ENCODE assay signal across 19 cellular contexts in genomic region chr3:117586161-117586560, GRCh38.
"Had no signal": no experiment of that assay in that cellular context is flagged by ENCODE, and none has a peak within 500 bp of the region (broad histone marks: within the 10 kb centered on the region; RNA-seq: fewer than 3 reads in every experiment).

No MANE protein-coding gene starts in this region.

- DNase-seq: activated CD4-positive, alpha-beta memory T cell treated with anti-CD3 and anti-CD28 coated beads for 36 hours; activated CD4-positive, alpha-beta T cell treated with anti-CD3 and anti-CD28 coated beads for 36 hours; activated naive CD4-positive, alpha-beta T cell treated with Interleukin-2 at 50 U/mL for 16 hours; activated naive CD8-positive, alpha-beta T cell treated with anti-CD3 and anti-CD28 coated beads, Interleukin-2, amount 10 ng/mL, durations not matched to agents 7 days and 5 days; activated T-cell treated with anti-CD3 and anti-CD28 coated beads, Interleukin-2, amount 50 U/mL, for 1 hour; amygdala; effector CD8-positive, alpha-beta T cell; esophagus squamous epithelium; immature natural killer cell; left cardiac atrium; mesenchymal stem cell; mucosa of descending colon; naive B cell; stimulated activated CD4-positive, alpha-beta T cell treated with anti-CD3 and anti-CD28 coated beads, Interleukin-2, amount 100 ng/mL, for 24 hours; stimulated activated naive CD8-positive, alpha-beta T cell treated with anti-CD3 and anti-CD28 coated beads, Interleukin-15, Interleukin-2, amounts not matched to agents 100 U/mL and 50 U/mL, for 24 hours had no signal

- H3K4me1 Mint-ChIP-seq: activated CD4-positive, alpha-beta T cell treated with anti-CD3 and anti-CD28 coated beads for 36 hours; activated naive CD8-positive, alpha-beta T cell treated with anti-CD3 and anti-CD28 coated beads, Interleukin-2, amount 10 ng/mL, durations not matched to agents 7 days and 5 days; immature natural killer cell; naive B cell had no signal

- H3K9me3 Mint-ChIP-seq: activated naive CD8-positive, alpha-beta T cell treated with anti-CD3 and anti-CD28 coated beads, Interleukin-2, amount 10 ng/mL, durations not matched to agents 7 days and 5 days; activated T-helper 2 cell treated with anti-CD3 and anti-CD28 coated beads, Interferon-gamma antibody, Interleukin-2, Interleukin-4, amounts not matched to agents 10 μg/mL and 5 μg/mL and 100 μg/mL, durations not matched to agents 14 hours and 24 hours and 36 hours; dendritic cell treated with granulocyte-macrophage colony-stimulating factor and Interleukin-4, amounts not matched to agents 40 ng/mL and 50 ng/mL, for 4 days; naive B cell; WTC11 had no signal

- H3K36me3 Mint-ChIP-seq: activated CD4-positive, alpha-beta memory T cell treated with anti-CD3 and anti-CD28 coated beads for 36 hours; activated naive CD8-positive, alpha-beta T cell treated with anti-CD3 and anti-CD28 coated beads, Interleukin-2, amount 10 ng/mL, durations not matched to agents 7 days and 5 days; immature natural killer cell; naive B cell; WTC11 had no signal

- H3K27ac Mint-ChIP-seq: activated CD4-positive, alpha-beta memory T cell treated with anti-CD3 and anti-CD28 coated beads for 36 hours; activated CD4-positive, alpha-beta T cell treated with anti-CD3 and anti-CD28 coated beads for 36 hours; activated naive CD8-positive, alpha-beta T cell treated with anti-CD3 and anti-CD28 coated beads, Interleukin-2, amount 10 ng/mL, durations not matched to agents 7 days and 5 days; activated T-helper 2 cell treated with anti-CD3 and anti-CD28 coated beads, Interferon-gamma antibody, Interleukin-2, Interleukin-4, amounts not matched to agents 10 μg/mL and 5 μg/mL and 100 μg/mL, durations not matched to agents 14 hours and 24 hours and 36 hours; dendritic cell treated with granulocyte-macrophage colony-stimulating factor and Interleukin-4, amounts not matched to agents 40 ng/mL and 50 ng/mL, for 4 days; immature natural killer cell; naive B cell; WTC11 had no signal

- H3K4me3 Mint-ChIP-seq: activated CD4-positive, alpha-beta memory T cell treated with anti-CD3 and anti-CD28 coated beads for 36 hours; activated CD4-positive, alpha-beta T cell treated with anti-CD3 and anti-CD28 coated beads for 36 hours; activated naive CD8-positive, alpha-beta T cell treated with anti-CD3 and anti-CD28 coated beads, Interleukin-2, amount 10 ng/mL, durations not matched to agents 7 days and 5 days; dendritic cell treated with granulocyte-macrophage colony-stimulating factor and Interleukin-4, amounts not matched to agents 40 ng/mL and 50 ng/mL, for 4 days; immature natural killer cell; naive B cell; neural crest cell; WTC11 had no signal

- ATAC-seq: activated CD4-positive, alpha-beta T cell treated with anti-CD3 and anti-CD28 coated beads for 36 hours; left cardiac atrium; mucosa of descending colon; stimulated activated naive CD8-positive, alpha-beta T cell treated with anti-CD3 and anti-CD28 coated beads, Interleukin-15, Interleukin-2, amounts not matched to agents 100 U/mL and 50 U/mL, for 24 hours; WTC11 had no signal

- H3K27me3 Mint-ChIP-seq: activated CD4-positive, alpha-beta memory T cell treated with anti-CD3 and anti-CD28 coated beads for 36 hours; activated naive CD8-positive, alpha-beta T cell treated with anti-CD3 and anti-CD28 coated beads, Interleukin-2, amount 10 ng/mL, durations not matched to agents 7 days and 5 days; naive B cell had no signal
